In the genomic region with DNA sequence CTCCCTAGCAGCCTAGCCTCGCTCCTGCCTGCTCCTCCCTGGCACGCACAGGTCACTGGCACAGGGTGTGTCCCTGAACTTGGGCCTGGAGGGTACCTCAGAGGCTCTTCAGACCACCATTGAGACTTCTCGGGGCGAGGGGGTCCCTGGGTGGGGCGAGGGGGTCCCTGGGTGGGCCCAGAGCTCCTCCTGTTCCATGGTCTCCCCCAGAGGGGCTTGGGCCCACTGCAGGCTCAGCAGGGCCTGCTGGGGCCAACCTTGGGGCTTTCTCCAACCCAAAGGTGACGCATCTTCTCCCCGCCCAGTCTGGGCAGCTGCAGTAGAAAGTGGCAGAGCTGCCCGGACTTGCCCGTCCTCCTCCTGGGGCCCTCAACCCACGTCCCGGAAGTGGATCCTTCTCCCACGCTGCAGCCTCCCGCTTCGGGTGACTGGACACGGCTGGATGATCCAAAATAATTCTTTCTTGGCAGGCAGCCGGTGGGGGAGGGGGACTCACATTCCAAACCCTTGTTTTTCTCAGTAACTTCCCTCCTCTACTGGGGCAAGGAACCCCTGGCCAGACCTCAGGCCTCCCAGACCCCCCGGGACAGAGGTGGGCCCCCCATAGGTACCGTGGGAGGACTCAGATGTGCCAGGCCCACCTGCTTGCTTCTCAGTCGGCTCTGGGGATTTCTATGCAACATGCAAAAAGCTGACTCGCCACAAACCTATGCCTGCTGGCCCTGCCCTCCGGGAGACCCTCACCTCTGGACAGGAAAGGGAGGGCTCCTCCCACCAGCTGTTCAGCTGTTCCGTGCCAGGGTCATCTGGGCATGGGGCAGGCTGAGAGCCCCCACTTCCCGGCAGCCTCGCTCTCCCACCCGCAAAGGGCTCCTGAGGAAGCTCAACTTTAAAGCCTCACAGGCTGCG, we compare ENCODE assay signal across 8 cellular contexts. TPM values are rescaled to one million over a fixed set of nuclear protein-coding genes. Genes with fewer than 3 reads are reported as not detected.
DNase-seq lines count a peak whose midpoint lies in the region; ATAC-seq and TF ChIP-seq lines count a peak whose summit lies in the region.

No MANE protein-coding gene starts in this region.

- H3K4me1 ChIP-seq in endodermal cell (ENCODE audit: control insufficient read depth, insufficient read depth, low read length) (peaks cover 3% of the 10 kb centered on the region), thymus (ENCODE audit: control insufficient read depth, insufficient read depth, low read length) (peaks cover 13% of the 10 kb centered on the region)

- peaks cover 14% of the 10 kb centered on the region for H3K27me3 Mint-ChIP-seq in activated CD4-positive, alpha-beta T cell treated with anti-CD3 and anti-CD28 coated beads, Interleukin-2, amount 10 ng/mL, durations not matched to agents 24 days and 14 days
- H3K27me3 Mint-ChIP-seq in endodermal cell (ENCODE audit: insufficient read depth) (peaks cover 2% of the 10 kb centered on the region), memory B cell (no peaks in the 10 kb centered on the region)

- no peaks in the 10 kb centered on the region for H3K36me3 ChIP-seq in endodermal cell (ENCODE audit: control insufficient read depth, insufficient read depth, low read length)
- H3K36me3 ChIP-seq in thymus (ENCODE audit: control insufficient read depth, insufficient read depth) = no peaks in the 10 kb centered on the region

- 49 to 50% methylated on average over 12 to 26 of the region's 26 CpGs for whole genome bisulfite sequencing in endodermal cell (ENCODE audit: insufficient coverage in 1 of 2, insufficient read length in 1 of 2), 2 experiments
- WGBS in thymus = 34% methylated on average over 26 of the region's 26 CpGs

- no peak for ATAC-seq in memory B cell (ENCODE audit: low read depth)

- no peaks in the 10 kb centered on the region for H3K36me3 Mint-ChIP-seq in activated CD4-positive, alpha-beta T cell treated with anti-CD3 and anti-CD28 coated beads, Interleukin-2, amount 10 ng/mL, durations not matched to agents 24 days and 14 days (ENCODE audit: low read depth)
- no peaks in the 10 kb centered on the region for H3K36me3 Mint-ChIP-seq in endodermal cell (ENCODE audit: low read depth)
- no peaks in the 10 kb centered on the region for H3K36me3 Mint-ChIP-seq in memory B cell

- no peaks in the 10 kb centered on the region for H3K27me3 ChIP-seq in endodermal cell (ENCODE audit: control insufficient read depth, insufficient read depth, low read length, poor library complexity, severe bottlenecking)
- H3K27me3 ChIP-seq in thymus (ENCODE audit: control insufficient read depth, insufficient read depth) = peaks cover 43% of the 10 kb centered on the region

- TF ChIP-seq CTCF in LNCaP clone FGC (IDR thresholded peaks at IDR 0.05; ENCODE audit: control insufficient read depth, extremely low read depth, insufficient read depth) = no peak
- TF ChIP-seq CTCF in endodermal cell (conservative IDR thresholded peaks at IDR 0.05) = no peak

- H3K9me3 Mint-ChIP-seq in activated CD4-positive, alpha-beta T cell treated with anti-CD3 and anti-CD28 coated beads, Interleukin-2, amount 10 ng/mL, durations not matched to agents 24 days and 14 days = no peaks in the 10 kb centered on the region
- H3K9me3 Mint-ChIP-seq in endodermal cell = no peaks in the 10 kb centered on the region
- H3K9me3 Mint-ChIP-seq in memory B cell = no peaks in the 10 kb centered on the region

- H3K9me3 ChIP-seq in endodermal cell (ENCODE audit: control insufficient read depth, low read length) (no peaks in the 10 kb centered on the region), thymus (ENCODE audit: control insufficient read depth) (no peaks in the 10 kb centered on the region)

- H3K27ac Mint-ChIP-seq in activated CD4-positive, alpha-beta T cell treated with anti-CD3 and anti-CD28 coated beads, Interleukin-2, amount 10 ng/mL, durations not matched to agents 24 days and 14 days = peak overlapping the region; percentile 29
- H3K27ac Mint-ChIP-seq in endodermal cell (no peak overlapping the region), memory B cell (no peak overlapping the region)

- peaks cover 10% of the 10 kb centered on the region for H3K4me1 Mint-ChIP-seq in activated CD4-positive, alpha-beta T cell treated with anti-CD3 and anti-CD28 coated beads, Interleukin-2, amount 10 ng/mL, durations not matched to agents 24 days and 14 days
- H3K4me1 Mint-ChIP-seq in endodermal cell (peaks cover 14% of the 10 kb centered on the region), memory B cell (peaks cover 47% of the 10 kb centered on the region)

- peak overlapping the region; percentile 69 for H3K4me3 Mint-ChIP-seq in activated CD4-positive, alpha-beta T cell treated with anti-CD3 and anti-CD28 coated beads, Interleukin-2, amount 10 ng/mL, durations not matched to agents 24 days and 14 days
- H3K4me3 Mint-ChIP-seq in endodermal cell (peak overlapping the region; percentile 67), memory B cell (peak overlapping the region; percentile 80)

- DNase-seq in activated CD4-positive, alpha-beta T cell treated with anti-CD3 and anti-CD28 coated beads, Interleukin-2, amount 10 ng/mL, durations not matched to agents 24 days and 14 days = no peak
- no peak for DNase-seq in activated CD4-positive, alpha-beta T cell treated with anti-CD3 and anti-CD28 coated beads for 48 hours
- DNase-seq in LNCaP clone FGC (ENCODE audit: low read depth) = peak; percentile 88
- peak; percentile 18 for DNase-seq in SKM-1 (lab: John Stamatoyannopoulos, UW; ENCODE audit: unreplicated experiment)
- peak; percentile 71 for DNase-seq in endodermal cell
- no peak for DNase-seq in memory B cell (ENCODE audit: low spot score in 2 of 2)
- DNase-seq in iPS-NIHi7 (ENCODE audit: extremely low spot score) = no peak

- peak overlapping the region; percentile 68 for H3K9ac ChIP-seq in endodermal cell (ENCODE audit: extremely low read depth, low read length, poor library complexity, severe bottlenecking)

- H3K27ac ChIP-seq in endodermal cell (ENCODE audit: low read depth, low read length) (no peak overlapping the region), thymus (ENCODE audit: low read depth) (peak overlapping the region; percentile 62)

- intact Hi-C loops in activated CD4-positive, alpha-beta T cell treated with anti-CD3 and anti-CD28 coated beads, Interleukin-2, amount 10 ng/mL, durations not matched to agents 24 days and 14 days (cut with micrococcal nuclease) = loop anchor here (5.0 kb wide), 1 partner anchor 34 kb away; a partner anchor contains a TSS

- peak overlapping the region; percentile 98 for H3K4me3 ChIP-seq in LNCaP clone FGC (ENCODE audit: low read depth, low read length)
- peak overlapping the region; percentile 84 for H3K4me3 ChIP-seq in endodermal cell (ENCODE audit: low read length)
- peak overlapping the region; percentile 45 for H3K4me3 ChIP-seq in thymus (ENCODE audit: low read length)

RNA-seq across cellular contexts. Expression of a gene that starts 1.5 kb away (rescaled TPM):
- total RNA-seq in activated CD4-positive, alpha-beta T cell treated with anti-CD3 and anti-CD28 coated beads, Interleukin-2, amount 10 ng/mL, durations not matched to agents 24 days and 14 days = 9.0 and 9.5 TPM in 2 replicates
- total RNA-seq in endodermal cell = 10 to 100 TPM; 94.7 to 97.7 TPM
- 108 TPM for polyA plus RNA-seq in endodermal cell (2013, experiment 1 of 2)
- polyA plus RNA-seq in endodermal cell (2013, experiment 2 of 2) = 109 TPM
- 53.2 TPM for polyA plus RNA-seq in thymus

RNA-seq across cellular contexts. Expression of a gene that starts 20.9 kb away (rescaled TPM):
- total RNA-seq in activated CD4-positive, alpha-beta T cell treated with anti-CD3 and anti-CD28 coated beads, Interleukin-2, amount 10 ng/mL, durations not matched to agents 24 days and 14 days = 1.4 and 2.2 TPM in 2 replicates
- 10 to 100 TPM in 1 of 2 donors, 1 to 10 TPM in 1; 8.3 to 14.2 TPM for total RNA-seq in endodermal cell
- polyA plus RNA-seq in endodermal cell (2013, experiment 1 of 2) = 19.4 TPM
- polyA plus RNA-seq in endodermal cell (2013, experiment 2 of 2) = 14.7 TPM
- 8.3 TPM for polyA plus RNA-seq in thymus

RNA-seq across cellular contexts. Expression of a gene that starts 35.7 kb away (rescaled TPM):
- 27.8 and 29.0 TPM in 2 replicates for total RNA-seq in activated CD4-positive, alpha-beta T cell treated with anti-CD3 and anti-CD28 coated beads, Interleukin-2, amount 10 ng/mL, durations not matched to agents 24 days and 14 days
- under 1 TPM; 0.33 to 0.40 TPM for total RNA-seq in endodermal cell
- 8.8 TPM for polyA plus RNA-seq in endodermal cell (2013, experiment 1 of 2)
- polyA plus RNA-seq in endodermal cell (2013, experiment 2 of 2) = 8.3 TPM
- polyA plus RNA-seq in thymus = 17.7 TPM

RNA-seq across cellular contexts. Expression of a gene that starts 37.2 kb away (rescaled TPM):
- 44.0 and 44.1 TPM in 2 replicates for total RNA-seq in activated CD4-positive, alpha-beta T cell treated with anti-CD3 and anti-CD28 coated beads, Interleukin-2, amount 10 ng/mL, durations not matched to agents 24 days and 14 days
- total RNA-seq in endodermal cell = 10 to 100 TPM; 58.7 to 81.2 TPM
- polyA plus RNA-seq in endodermal cell (2013, experiment 1 of 2) = 45.3 TPM
- polyA plus RNA-seq in endodermal cell (2013, experiment 2 of 2) = 36.1 TPM
- 45.4 TPM for polyA plus RNA-seq in thymus

RNA-seq across cellular contexts. Expression of a gene that starts 44.4 kb away (rescaled TPM):
- 20.1 and 21.5 TPM in 2 replicates for total RNA-seq in activated CD4-positive, alpha-beta T cell treated with anti-CD3 and anti-CD28 coated beads, Interleukin-2, amount 10 ng/mL, durations not matched to agents 24 days and 14 days
- total RNA-seq in endodermal cell = 10 to 100 TPM; 46.5 to 57.0 TPM
- 14.6 TPM for polyA plus RNA-seq in endodermal cell (2013, experiment 1 of 2)
- polyA plus RNA-seq in endodermal cell (2013, experiment 2 of 2) = 13.5 TPM
- polyA plus RNA-seq in thymus = 8.2 TPM

Comparison
In these comparisons a context has a peak if more than half of its experiments do, and no peak if none do; other contexts are left out.
1. DNase-seq: peak in LNCaP clone FGC (single experiment), SKM-1 (single experiment) and endodermal cell (single experiment); none in activated CD4-positive, alpha-beta T cell treated with anti-CD3 and anti-CD28 coated beads, Interleukin-2, amount 10 ng/mL, durations not matched to agents 24 days and 14 days (single experiment), activated CD4-positive, alpha-beta T cell treated with anti-CD3 and anti-CD28 coated beads for 48 hours (single experiment), memory B cell (0 of 2) and iPS-NIHi7 (single experiment).
2. H3K4me3 ChIP-seq: peak in every context shown above with its lines; median percentile 98 in LNCaP clone FGC; 84 in endodermal cell; 45 in thymus.
3. RNA of a gene that starts 35.7 kb away (total RNA-seq): 27.8 to 29.0 TPM in activated CD4-positive, alpha-beta T cell treated with anti-CD3 and anti-CD28 coated beads, Interleukin-2, amount 10 ng/mL, durations not matched to agents 24 days and 14 days; 0.33 to 0.40 TPM in endodermal cell; every median in the first group is over 10 times any median in the second.
4. Peak in every context shown above with its lines, with median percentiles within 50 percentile points of each other: H3K4me3 Mint-ChIP-seq.